1 cellular context compared by ENCODE assay signal in the genomic region with DNA sequence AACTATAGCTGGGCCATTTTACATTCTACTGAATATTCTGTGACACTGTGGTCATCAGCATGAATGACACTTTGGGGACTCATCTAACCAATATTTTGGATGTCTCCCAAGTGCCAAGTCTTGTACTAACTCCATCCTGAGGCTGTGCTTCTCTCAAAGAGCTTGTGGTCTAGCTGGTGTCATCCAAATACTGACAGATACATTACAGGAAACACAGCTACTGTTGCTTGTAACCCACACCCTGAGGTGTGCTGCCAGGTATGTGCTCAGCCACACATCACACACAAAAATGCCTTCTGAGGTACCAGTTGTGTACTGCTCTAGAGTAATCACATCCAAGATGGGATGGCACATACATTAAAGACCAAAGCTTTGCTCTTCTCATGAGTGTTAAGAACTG.
TF ChIP-seq lines count a peak whose summit lies in the region.

No MANE protein-coding gene starts in this region.

TF ChIP-seq in HepG2, 621 proteins besides CTCF, POLR2A, EP300 and RAD21 (continued from another document):
- TF ChIP-seq, protein P1, sequence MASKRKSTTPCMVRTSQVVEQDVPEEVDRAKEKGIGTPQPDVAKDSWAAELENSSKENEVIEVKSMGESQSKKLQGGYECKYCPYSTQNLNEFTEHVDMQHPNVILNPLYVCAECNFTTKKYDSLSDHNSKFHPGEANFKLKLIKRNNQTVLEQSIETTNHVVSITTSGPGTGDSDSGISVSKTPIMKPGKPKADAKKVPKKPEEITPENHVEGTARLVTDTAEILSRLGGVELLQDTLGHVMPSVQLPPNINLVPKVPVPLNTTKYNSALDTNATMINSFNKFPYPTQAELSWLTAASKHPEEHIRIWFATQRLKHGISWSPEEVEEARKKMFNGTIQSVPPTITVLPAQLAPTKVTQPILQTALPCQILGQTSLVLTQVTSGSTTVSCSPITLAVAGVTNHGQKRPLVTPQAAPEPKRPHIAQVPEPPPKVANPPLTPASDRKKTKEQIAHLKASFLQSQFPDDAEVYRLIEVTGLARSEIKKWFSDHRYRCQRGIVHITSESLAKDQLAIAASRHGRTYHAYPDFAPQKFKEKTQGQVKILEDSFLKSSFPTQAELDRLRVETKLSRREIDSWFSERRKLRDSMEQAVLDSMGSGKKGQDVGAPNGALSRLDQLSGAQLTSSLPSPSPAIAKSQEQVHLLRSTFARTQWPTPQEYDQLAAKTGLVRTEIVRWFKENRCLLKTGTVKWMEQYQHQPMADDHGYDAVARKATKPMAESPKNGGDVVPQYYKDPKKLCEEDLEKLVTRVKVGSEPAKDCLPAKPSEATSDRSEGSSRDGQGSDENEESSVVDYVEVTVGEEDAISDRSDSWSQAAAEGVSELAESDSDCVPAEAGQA (IDR thresholded peaks at IDR 0.05; ENCODE audit: low read depth): no peak
- TF ChIP-seq, protein P1 (CRISPR knock-in tag; IDR thresholded peaks at IDR 0.05; ENCODE audit: borderline replicate concordance): no peak
- TF ChIP-seq FOSL1 (CRISPR knock-in tag; IDR thresholded peaks at IDR 0.05; ENCODE audit: borderline replicate concordance) (no peak), FOXM1 (CRISPR knock-in tag; IDR thresholded peaks at IDR 0.05) (no peak), ZBTB33 (CRISPR knock-in tag; IDR thresholded peaks at IDR 0.05) (no peak), MXI1 (IDR thresholded peaks at IDR 0.05; ENCODE audit: borderline replicate concordance, low read depth, low read length) (no peak), ZNF335 (CRISPR knock-in tag; IDR thresholded peaks at IDR 0.05) (no peak), ATF7-NPFF (CRISPR knock-in tag; IDR thresholded peaks at IDR 0.05; ENCODE audit: low read depth) (no peak), SETDB1 (CRISPR knock-in tag; IDR thresholded peaks at IDR 0.05; ENCODE audit: borderline replicate concordance) (no peak), TBX2 (CRISPR knock-in tag; IDR thresholded peaks at IDR 0.05; ENCODE audit: borderline replicate concordance) (no peak), CREM (IDR thresholded peaks at IDR 0.05) (no peak), CREM (CRISPR knock-in tag; IDR thresholded peaks at IDR 0.05) (no peak), HDAC1 (CRISPR knock-in tag; IDR thresholded peaks at IDR 0.05) (no peak), KDM2A (CRISPR knock-in tag; IDR thresholded peaks at IDR 0.05; ENCODE audit: borderline replicate concordance, low read depth) (no peak), ZNF350 (CRISPR knock-in tag; IDR thresholded peaks at IDR 0.05; ENCODE audit: borderline replicate concordance, low read depth) (no peak), ZNF790 (CRISPR knock-in tag; IDR thresholded peaks at IDR 0.05; ENCODE audit: borderline replicate concordance) (no peak)
- TF ChIP-seq, protein P2, sequence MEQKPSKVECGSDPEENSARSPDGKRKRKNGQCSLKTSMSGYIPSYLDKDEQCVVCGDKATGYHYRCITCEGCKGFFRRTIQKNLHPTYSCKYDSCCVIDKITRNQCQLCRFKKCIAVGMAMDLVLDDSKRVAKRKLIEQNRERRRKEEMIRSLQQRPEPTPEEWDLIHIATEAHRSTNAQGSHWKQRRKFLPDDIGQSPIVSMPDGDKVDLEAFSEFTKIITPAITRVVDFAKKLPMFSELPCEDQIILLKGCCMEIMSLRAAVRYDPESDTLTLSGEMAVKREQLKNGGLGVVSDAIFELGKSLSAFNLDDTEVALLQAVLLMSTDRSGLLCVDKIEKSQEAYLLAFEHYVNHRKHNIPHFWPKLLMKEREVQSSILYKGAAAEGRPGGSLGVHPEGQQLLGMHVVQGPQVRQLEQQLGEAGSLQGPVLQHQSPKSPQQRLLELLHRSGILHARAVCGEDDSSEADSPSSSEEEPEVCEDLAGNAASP (CRISPR knock-in tag; IDR thresholded peaks at IDR 0.05; ENCODE audit: borderline replicate concordance): no peak
- TF ChIP-seq, protein P3, sequence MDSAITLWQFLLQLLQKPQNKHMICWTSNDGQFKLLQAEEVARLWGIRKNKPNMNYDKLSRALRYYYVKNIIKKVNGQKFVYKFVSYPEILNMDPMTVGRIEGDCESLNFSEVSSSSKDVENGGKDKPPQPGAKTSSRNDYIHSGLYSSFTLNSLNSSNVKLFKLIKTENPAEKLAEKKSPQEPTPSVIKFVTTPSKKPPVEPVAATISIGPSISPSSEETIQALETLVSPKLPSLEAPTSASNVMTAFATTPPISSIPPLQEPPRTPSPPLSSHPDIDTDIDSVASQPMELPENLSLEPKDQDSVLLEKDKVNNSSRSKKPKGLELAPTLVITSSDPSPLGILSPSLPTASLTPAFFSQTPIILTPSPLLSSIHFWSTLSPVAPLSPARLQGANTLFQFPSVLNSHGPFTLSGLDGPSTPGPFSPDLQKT (CRISPR knock-in tag; IDR thresholded peaks at IDR 0.05; ENCODE audit: borderline replicate concordance): no peak
- TF ChIP-seq, protein P4, sequence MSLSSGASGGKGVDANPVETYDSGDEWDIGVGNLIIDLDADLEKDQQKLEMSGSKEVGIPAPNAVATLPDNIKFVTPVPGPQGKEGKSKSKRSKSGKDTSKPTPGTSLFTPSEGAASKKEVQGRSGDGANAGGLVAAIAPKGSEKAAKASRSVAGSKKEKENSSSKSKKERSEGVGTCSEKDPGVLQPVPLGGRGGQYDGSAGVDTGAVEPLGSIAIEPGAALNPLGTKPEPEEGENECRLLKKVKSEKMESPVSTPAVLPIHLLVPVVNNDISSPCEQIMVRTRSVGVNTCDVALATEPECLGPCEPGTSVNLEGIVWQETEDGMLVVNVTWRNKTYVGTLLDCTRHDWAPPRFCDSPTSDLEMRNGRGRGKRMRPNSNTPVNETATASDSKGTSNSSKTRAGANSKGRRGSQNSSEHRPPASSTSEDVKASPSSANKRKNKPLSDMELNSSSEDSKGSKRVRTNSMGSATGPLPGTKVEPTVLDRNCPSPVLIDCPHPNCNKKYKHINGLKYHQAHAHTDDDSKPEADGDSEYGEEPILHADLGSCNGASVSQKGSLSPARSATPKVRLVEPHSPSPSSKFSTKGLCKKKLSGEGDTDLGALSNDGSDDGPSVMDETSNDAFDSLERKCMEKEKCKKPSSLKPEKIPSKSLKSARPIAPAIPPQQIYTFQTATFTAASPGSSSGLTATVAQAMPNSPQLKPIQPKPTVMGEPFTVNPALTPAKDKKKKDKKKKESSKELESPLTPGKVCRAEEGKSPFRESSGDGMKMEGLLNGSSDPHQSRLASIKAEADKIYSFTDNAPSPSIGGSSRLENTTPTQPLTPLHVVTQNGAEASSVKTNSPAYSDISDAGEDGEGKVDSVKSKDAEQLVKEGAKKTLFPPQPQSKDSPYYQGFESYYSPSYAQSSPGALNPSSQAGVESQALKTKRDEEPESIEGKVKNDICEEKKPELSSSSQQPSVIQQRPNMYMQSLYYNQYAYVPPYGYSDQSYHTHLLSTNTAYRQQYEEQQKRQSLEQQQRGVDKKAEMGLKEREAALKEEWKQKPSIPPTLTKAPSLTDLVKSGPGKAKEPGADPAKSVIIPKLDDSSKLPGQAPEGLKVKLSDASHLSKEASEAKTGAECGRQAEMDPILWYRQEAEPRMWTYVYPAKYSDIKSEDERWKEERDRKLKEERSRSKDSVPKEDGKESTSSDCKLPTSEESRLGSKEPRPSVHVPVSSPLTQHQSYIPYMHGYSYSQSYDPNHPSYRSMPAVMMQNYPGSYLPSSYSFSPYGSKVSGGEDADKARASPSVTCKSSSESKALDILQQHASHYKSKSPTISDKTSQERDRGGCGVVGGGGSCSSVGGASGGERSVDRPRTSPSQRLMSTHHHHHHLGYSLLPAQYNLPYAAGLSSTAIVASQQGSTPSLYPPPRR (CRISPR knock-in tag; IDR thresholded peaks at IDR 0.05; ENCODE audit: borderline replicate concordance): no peak
